Comparison of ENCODE assay signal across 11 cellular contexts in genomic region chr5:141494761-141495455, GRCh38. TPM values are rescaled to one million over a fixed set of nuclear protein-coding genes. Genes with fewer than 3 reads are reported as not detected.
DNase-seq lines count a peak whose midpoint lies in the region; ATAC-seq and TF ChIP-seq lines count a peak whose summit lies in the region.
"Had no signal": no experiment of that assay in that cellular context is flagged by ENCODE, and none has a peak within 500 bp of the region (broad histone marks: within the 10 kb centered on the region; RNA-seq: fewer than 3 reads in every experiment).

No MANE protein-coding gene starts in this region.

- H3K4me1 Mint-ChIP-seq in central memory CD8-positive, alpha-beta T cell: peaks cover 12% of the 10 kb centered on the region
- H3K4me1 Mint-ChIP-seq in activated naive CD4-positive, alpha-beta T cell treated with anti-CD3 and anti-CD28 coated beads for 36 hours (ENCODE audit: low read depth): peaks cover 5% of the 10 kb centered on the region

- H3K4me3 ChIP-seq in HUES6 (ENCODE audit: low read depth, low read length): peak overlapping the region; percentile 60
- H3K4me3 ChIP-seq in lower lobe of right lung: no peak overlapping the region
- no peak overlapping the region for H3K4me3 ChIP-seq in suprapubic skin
- H3K4me3 ChIP-seq: adrenal gland had no signal

- H3K4me1 ChIP-seq in HUES6 (ENCODE audit: control insufficient read depth, insufficient read depth, low read length) (peaks cover 46% of the 10 kb centered on the region), lower lobe of right lung (peaks cover 18% of the 10 kb centered on the region), suprapubic skin (peaks cover 30% of the 10 kb centered on the region)

- peak overlapping the region; percentile 84 for H3K9ac ChIP-seq in HUES6 (ENCODE audit: low read length)

- TF ChIP-seq CTCF in lower lobe of right lung (IDR thresholded peaks at IDR 0.05) (no peak), suprapubic skin (IDR thresholded peaks at IDR 0.05) (no peak), omental fat pad (IDR thresholded peaks at IDR 0.05) (no peak)

- no peak for ATAC-seq in central memory CD8-positive, alpha-beta T cell (replicated peaks; ENCODE audit: extremely low read depth, poor library complexity, severe bottlenecking)
- ATAC-seq in lower lobe of right lung (no peak), omental fat pad (ENCODE audit: low FRiP score) (no peak), GM19351 (IDR thresholded peaks at IDR 0.05; ENCODE audit: unreplicated experiment) (no peak)
- ATAC-seq: stimulated activated memory B cell treated with anti-CD40 and anti-IgM and Interleukin-4, amounts not matched to agents 10 μg/mL and 1 μg/mL and 100 μg/mL, for 72 hours had no signal

- 70% methylated on average over 16 of the region's 22 CpGs for WGBS in suprapubic skin

- TF ChIP-seq POLR2A in suprapubic skin (IDR thresholded peaks at IDR 0.05): no peak

- peak overlapping the region; percentile 66; the same call in 1 of the 2 replicates for H3K27ac ChIP-seq in HUES6 (ENCODE audit: low read depth, low read length)
- H3K27ac ChIP-seq in lower lobe of right lung: peak overlapping the region; percentile 52
- H3K27ac ChIP-seq in suprapubic skin: peak overlapping the region; percentile 20

- H3K36me3 Mint-ChIP-seq in central memory CD8-positive, alpha-beta T cell (ENCODE audit: insufficient read depth): peaks cover 2% of the 10 kb centered on the region
- no peaks in the 10 kb centered on the region for H3K36me3 Mint-ChIP-seq in activated naive CD4-positive, alpha-beta T cell treated with anti-CD3 and anti-CD28 coated beads for 36 hours (ENCODE audit: low read depth)
- H3K36me3 Mint-ChIP-seq: stimulated activated memory B cell treated with anti-CD40 and anti-IgM and Interleukin-4, amounts not matched to agents 10 μg/mL and 1 μg/mL and 100 μg/mL, for 72 hours had no signal

- CTCF ChIA-PET in activated naive CD4-positive, alpha-beta T cell treated with anti-CD3 and anti-CD28 coated beads for 36 hours (lab: Charles Lee): interaction anchor here (1.1 to 4.1 kb wide), 3 partner anchors 17 to 84 kb away, joined by 3 to 24 read pairs (median 3); no protein-coding TSS in a partner anchor

- no peak for DNase-seq in central memory CD8-positive, alpha-beta T cell (ENCODE audit: low spot score in 2 of 2)
- no peak for DNase-seq in lower lobe of right lung
- no peak for DNase-seq in suprapubic skin (ENCODE audit: low spot score in 2 of 2)
- DNase-seq in omental fat pad (ENCODE audit: low spot score): no peak
- DNase-seq in activated naive CD4-positive, alpha-beta T cell treated with anti-CD3 and anti-CD28 coated beads for 36 hours: no peak
- DNase-seq in stimulated activated CD4-positive, alpha-beta T cell treated with anti-CD3 and anti-CD28 coated beads, Interleukin-2, amount 100 ng/mL, for 48 hours: no peak
- DNase-seq: CD4-positive, alpha-beta T cell had no signal

- peaks cover 47% of the 10 kb centered on the region for H3K27me3 ChIP-seq in HUES6 (ENCODE audit: control insufficient read depth, insufficient read depth, low read length)
- peaks cover 24% of the 10 kb centered on the region for H3K27me3 ChIP-seq in lower lobe of right lung (ENCODE audit: low read depth)
- peaks cover 4% of the 10 kb centered on the region for H3K27me3 ChIP-seq in suprapubic skin
- H3K27me3 ChIP-seq: adrenal gland had no signal

- TF ChIP-seq EP300 in suprapubic skin (IDR thresholded peaks at IDR 0.05): no peak

- intact Hi-C loops in lower lobe of right lung (cut with DNase I): no loop called here
- intact Hi-C loops in activated naive CD4-positive, alpha-beta T cell treated with anti-CD3 and anti-CD28 coated beads for 36 hours (cut with micrococcal nuclease): no loop called here

- peaks cover 78% of the 10 kb centered on the region for H3K27me3 Mint-ChIP-seq in central memory CD8-positive, alpha-beta T cell
- peaks cover 54% of the 10 kb centered on the region for H3K27me3 Mint-ChIP-seq in activated naive CD4-positive, alpha-beta T cell treated with anti-CD3 and anti-CD28 coated beads for 36 hours (ENCODE audit: low read depth)

- H3K36me3 ChIP-seq in HUES6 (ENCODE audit: control insufficient read depth, insufficient read depth, low read length) (no peaks in the 10 kb centered on the region; the same call in 1 of the 2 replicates), lower lobe of right lung (peaks cover 15% of the 10 kb centered on the region), suprapubic skin (peaks cover 30% of the 10 kb centered on the region)

- no peak overlapping the region for H3K27ac Mint-ChIP-seq in central memory CD8-positive, alpha-beta T cell (ENCODE audit: low read depth)
- H3K27ac Mint-ChIP-seq in activated naive CD4-positive, alpha-beta T cell treated with anti-CD3 and anti-CD28 coated beads for 36 hours: no peak overlapping the region
- H3K27ac Mint-ChIP-seq: CD4-positive, alpha-beta T cell; stimulated activated memory B cell treated with anti-CD40 and anti-IgM and Interleukin-4, amounts not matched to agents 10 μg/mL and 1 μg/mL and 100 μg/mL, for 72 hours had no signal

- no peaks in the 10 kb centered on the region for H3K9me3 ChIP-seq in HUES6 (ENCODE audit: control insufficient read depth, insufficient read depth, low read depth, low read length)
- H3K9me3 ChIP-seq in lower lobe of right lung: no peaks in the 10 kb centered on the region
- no peaks in the 10 kb centered on the region for H3K9me3 ChIP-seq in suprapubic skin
- H3K9me3 ChIP-seq: adrenal gland had no signal

- H3K9me3 Mint-ChIP-seq in central memory CD8-positive, alpha-beta T cell: no peaks in the 10 kb centered on the region
- no peaks in the 10 kb centered on the region for H3K9me3 Mint-ChIP-seq in activated naive CD4-positive, alpha-beta T cell treated with anti-CD3 and anti-CD28 coated beads for 36 hours
- H3K9me3 Mint-ChIP-seq: CD4-positive, alpha-beta T cell; stimulated activated memory B cell treated with anti-CD40 and anti-IgM and Interleukin-4, amounts not matched to agents 10 μg/mL and 1 μg/mL and 100 μg/mL, for 72 hours had no signal

- peak overlapping the region; percentile 1 for H3K4me3 Mint-ChIP-seq in central memory CD8-positive, alpha-beta T cell
- no peak overlapping the region for H3K4me3 Mint-ChIP-seq in activated naive CD4-positive, alpha-beta T cell treated with anti-CD3 and anti-CD28 coated beads for 36 hours
- H3K4me3 Mint-ChIP-seq: CD4-positive, alpha-beta T cell; stimulated activated memory B cell treated with anti-CD40 and anti-IgM and Interleukin-4, amounts not matched to agents 10 μg/mL and 1 μg/mL and 100 μg/mL, for 72 hours had no signal

RNA-seq across cellular contexts. Expression of gene PCDHGC5, which starts 6.0 kb away (rescaled TPM):
- 1.8 TPM for total RNA-seq in lower lobe of right lung
- total RNA-seq in suprapubic skin: 10 to 100 TPM in 1 of 4 donors, 1 to 10 TPM in 3; 1.6 to 10.5 (median 3.2) TPM
- total RNA-seq in omental fat pad: 1 to 10 TPM; 1.1 to 3.2 (median 2.1) TPM
- total RNA-seq in activated naive CD4-positive, alpha-beta T cell treated with anti-CD3 and anti-CD28 coated beads for 36 hours: not detected
- total RNA-seq: CD4-positive, alpha-beta T cell had no signal

RNA-seq across cellular contexts. Expression of gene PCDHGC4, which starts 10.1 kb away (rescaled TPM):
- total RNA-seq in lower lobe of right lung (1.5 TPM), suprapubic skin (10 to 100 TPM in 3 of 4 donors, 1 to 10 TPM in 1; 2.7 to 30.6 (median 15.0) TPM), omental fat pad (1 to 10 TPM; 1.5 to 4.1 (median 3.5) TPM)
- total RNA-seq in activated naive CD4-positive, alpha-beta T cell treated with anti-CD3 and anti-CD28 coated beads for 36 hours: not detected
- total RNA-seq: CD4-positive, alpha-beta T cell had no signal

RNA-seq across cellular contexts. Expression of gene PCDHGC3, which starts 19.1 kb away (rescaled TPM):
- total RNA-seq in lower lobe of right lung (82.4 TPM), suprapubic skin (10 to 100 TPM; 30.0 to 73.4 (median 60.4) TPM), omental fat pad (10 to 100 TPM; 34.8 to 83.1 (median 41.9) TPM)
- total RNA-seq in activated naive CD4-positive, alpha-beta T cell treated with anti-CD3 and anti-CD28 coated beads for 36 hours: under 1 TPM; 0.12 to 0.17 TPM
- total RNA-seq: CD4-positive, alpha-beta T cell had no signal

Comparison
In these comparisons a context has a peak if more than half of its experiments do, and no peak if none do; other contexts are left out.
1. RNA of gene PCDHGC3, which starts 19.1 kb away (total RNA-seq): 82.4 TPM in lower lobe of right lung (single experiment), 30.0 to 73.4 TPM in suprapubic skin and 34.8 to 83.1 TPM in omental fat pad; 0.12 to 0.17 TPM in activated naive CD4-positive, alpha-beta T cell treated with anti-CD3 and anti-CD28 coated beads for 36 hours; every median in the first group is over 10 times any median in the second.
2. Peak in every context shown above with its lines, with median percentiles within 50 percentile points of each other: H3K27ac ChIP-seq.